Comparison of ENCODE assay signal across 2 cellular contexts in the genomic region with DNA sequence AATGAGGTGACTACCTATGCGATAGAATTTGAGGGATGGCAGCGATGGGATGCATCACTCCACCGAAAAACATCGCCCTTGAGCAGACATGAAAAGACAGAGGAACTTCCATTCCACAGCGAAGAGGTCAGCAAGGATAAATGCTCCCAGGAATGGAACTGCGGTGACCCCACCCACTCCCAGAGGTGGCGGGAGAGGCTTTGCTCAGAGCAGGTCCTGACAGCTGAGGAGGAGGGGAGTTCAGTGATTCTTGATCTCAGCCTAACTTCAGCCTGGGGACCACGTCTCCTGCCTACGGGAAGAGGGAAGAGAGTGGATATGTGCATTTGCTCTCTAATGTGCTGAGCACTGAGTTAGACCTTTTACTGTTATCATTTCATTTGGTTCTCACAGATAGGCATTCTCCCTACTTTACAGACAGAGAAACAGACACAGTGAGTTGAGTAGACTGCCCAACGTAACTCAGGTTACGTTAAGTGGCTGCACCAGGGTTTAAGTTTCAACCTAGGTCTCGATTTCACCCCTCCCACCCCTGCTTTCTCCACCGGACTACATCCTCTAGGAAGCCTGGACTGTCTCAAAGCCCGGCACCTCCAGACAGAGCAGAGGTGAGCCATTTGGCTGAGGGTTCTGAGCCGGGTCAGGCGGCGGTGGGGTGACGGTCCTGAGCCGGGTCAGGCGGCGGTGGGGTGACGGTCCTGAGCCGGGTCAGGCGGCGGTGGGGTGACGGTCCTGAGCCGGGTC.
TF ChIP-seq lines count a peak whose summit lies in the region.

No MANE protein-coding gene starts in this region.

TF ChIP-seq in GM23338, 12 proteins besides CTCF, POLR2A, EP300 and RAD21 (continued from another document):
- TF ChIP-seq, protein P1, sequence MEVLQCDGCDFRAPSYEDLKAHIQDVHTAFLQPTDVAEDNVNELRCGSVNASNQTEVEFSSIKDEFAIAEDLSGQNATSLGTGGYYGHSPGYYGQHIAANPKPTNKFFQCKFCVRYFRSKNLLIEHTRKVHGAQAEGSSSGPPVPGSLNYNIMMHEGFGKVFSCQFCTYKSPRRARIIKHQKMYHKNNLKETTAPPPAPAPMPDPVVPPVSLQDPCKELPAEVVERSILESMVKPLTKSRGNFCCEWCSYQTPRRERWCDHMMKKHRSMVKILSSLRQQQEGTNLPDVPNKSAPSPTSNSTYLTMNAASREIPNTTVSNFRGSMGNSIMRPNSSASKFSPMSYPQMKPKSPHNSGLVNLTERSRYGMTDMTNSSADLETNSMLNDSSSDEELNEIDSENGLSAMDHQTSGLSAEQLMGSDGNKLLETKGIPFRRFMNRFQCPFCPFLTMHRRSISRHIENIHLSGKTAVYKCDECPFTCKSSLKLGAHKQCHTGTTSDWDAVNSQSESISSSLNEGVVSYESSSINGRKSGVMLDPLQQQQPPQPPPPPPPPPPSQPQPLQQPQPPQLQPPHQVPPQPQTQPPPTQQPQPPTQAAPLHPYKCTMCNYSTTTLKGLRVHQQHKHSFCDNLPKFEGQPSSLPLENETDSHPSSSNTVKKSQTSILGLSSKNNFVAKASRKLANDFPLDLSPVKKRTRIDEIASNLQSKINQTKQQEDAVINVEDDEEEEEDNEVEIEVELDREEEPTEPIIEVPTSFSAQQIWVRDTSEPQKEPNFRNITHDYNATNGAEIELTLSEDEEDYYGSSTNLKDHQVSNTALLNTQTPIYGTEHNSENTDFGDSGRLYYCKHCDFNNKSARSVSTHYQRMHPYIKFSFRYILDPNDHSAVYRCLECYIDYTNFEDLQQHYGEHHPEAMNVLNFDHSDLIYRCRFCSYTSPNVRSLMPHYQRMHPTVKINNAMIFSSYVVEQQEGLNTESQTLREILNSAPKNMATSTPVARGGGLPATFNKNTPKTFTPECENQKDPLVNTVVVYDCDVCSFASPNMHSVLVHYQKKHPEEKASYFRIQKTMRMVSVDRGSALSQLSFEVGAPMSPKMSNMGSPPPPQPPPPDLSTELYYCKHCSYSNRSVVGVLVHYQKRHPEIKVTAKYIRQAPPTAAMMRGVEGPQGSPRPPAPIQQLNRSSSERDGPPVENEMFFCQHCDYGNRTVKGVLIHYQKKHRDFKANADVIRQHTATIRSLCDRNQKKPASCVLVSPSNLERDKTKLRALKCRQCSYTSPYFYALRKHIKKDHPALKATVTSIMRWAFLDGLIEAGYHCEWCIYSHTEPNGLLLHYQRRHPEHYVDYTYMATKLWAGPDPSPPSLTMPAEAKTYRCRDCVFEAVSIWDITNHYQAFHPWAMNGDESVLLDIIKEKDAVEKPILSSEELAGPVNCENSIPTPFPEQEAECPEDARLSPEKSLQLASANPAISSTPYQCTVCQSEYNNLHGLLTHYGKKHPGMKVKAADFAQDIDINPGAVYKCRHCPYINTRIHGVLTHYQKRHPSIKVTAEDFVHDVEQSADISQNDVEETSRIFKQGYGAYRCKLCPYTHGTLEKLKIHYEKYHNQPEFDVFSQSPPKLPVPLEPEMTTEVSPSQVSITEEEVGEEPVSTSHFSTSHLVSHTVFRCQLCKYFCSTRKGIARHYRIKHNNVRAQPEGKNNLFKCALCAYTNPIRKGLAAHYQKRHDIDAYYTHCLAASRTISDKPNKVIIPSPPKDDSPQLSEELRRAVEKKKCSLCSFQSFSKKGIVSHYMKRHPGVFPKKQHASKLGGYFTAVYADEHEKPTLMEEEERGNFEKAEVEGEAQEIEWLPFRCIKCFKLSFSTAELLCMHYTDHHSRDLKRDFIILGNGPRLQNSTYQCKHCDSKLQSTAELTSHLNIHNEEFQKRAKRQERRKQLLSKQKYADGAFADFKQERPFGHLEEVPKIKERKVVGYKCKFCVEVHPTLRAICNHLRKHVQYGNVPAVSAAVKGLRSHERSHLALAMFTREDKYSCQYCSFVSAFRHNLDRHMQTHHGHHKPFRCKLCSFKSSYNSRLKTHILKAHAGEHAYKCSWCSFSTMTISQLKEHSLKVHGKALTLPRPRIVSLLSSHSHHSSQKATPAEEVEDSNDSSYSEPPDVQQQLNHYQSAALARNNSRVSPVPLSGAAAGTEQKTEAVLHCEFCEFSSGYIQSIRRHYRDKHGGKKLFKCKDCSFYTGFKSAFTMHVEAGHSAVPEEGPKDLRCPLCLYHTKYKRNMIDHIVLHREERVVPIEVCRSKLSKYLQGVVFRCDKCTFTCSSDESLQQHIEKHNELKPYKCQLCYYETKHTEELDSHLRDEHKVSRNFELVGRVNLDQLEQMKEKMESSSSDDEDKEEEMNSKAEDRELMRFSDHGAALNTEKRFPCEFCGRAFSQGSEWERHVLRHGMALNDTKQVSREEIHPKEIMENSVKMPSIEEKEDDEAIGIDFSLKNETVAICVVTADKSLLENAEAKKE (CRISPR knock-in tag; IDR thresholded peaks at IDR 0.05) = no peak
- TF ChIP-seq CREB1 (CRISPR knock-in tag; IDR thresholded peaks at IDR 0.05; ENCODE audit: low read depth) (no peak), NANOG (IDR thresholded peaks at IDR 0.05; ENCODE audit: borderline replicate concordance) (no peak), ZNF114 (CRISPR knock-in tag; IDR thresholded peaks at IDR 0.05) (no peak), STAT1 (IDR thresholded peaks at IDR 0.05; ENCODE audit: unreplicated experiment) (no peak)

TF ChIP-seq in WTC11, 78 proteins besides CTCF, POLR2A, EP300 and RAD21 (continued from another document):
- TF ChIP-seq, protein P2, sequence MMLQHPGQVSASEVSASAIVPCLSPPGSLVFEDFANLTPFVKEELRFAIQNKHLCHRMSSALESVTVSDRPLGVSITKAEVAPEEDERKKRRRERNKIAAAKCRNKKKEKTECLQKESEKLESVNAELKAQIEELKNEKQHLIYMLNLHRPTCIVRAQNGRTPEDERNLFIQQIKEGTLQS (CRISPR knock-in tag; conservative IDR thresholded peaks at IDR 0.05) = no peak
- TF ChIP-seq, protein P3, sequence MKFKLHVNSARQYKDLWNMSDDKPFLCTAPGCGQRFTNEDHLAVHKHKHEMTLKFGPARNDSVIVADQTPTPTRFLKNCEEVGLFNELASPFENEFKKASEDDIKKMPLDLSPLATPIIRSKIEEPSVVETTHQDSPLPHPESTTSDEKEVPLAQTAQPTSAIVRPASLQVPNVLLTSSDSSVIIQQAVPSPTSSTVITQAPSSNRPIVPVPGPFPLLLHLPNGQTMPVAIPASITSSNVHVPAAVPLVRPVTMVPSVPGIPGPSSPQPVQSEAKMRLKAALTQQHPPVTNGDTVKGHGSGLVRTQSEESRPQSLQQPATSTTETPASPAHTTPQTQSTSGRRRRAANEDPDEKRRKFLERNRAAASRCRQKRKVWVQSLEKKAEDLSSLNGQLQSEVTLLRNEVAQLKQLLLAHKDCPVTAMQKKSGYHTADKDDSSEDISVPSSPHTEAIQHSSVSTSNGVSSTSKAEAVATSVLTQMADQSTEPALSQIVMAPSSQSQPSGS (CRISPR knock-in tag; IDR thresholded peaks at IDR 0.05; ENCODE audit: borderline replicate concordance, low read depth) = no peak
- TF ChIP-seq, protein P4, sequence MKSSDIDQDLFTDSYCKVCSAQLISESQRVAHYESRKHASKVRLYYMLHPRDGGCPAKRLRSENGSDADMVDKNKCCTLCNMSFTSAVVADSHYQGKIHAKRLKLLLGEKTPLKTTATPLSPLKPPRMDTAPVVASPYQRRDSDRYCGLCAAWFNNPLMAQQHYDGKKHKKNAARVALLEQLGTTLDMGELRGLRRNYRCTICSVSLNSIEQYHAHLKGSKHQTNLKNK (CRISPR knock-in tag; IDR thresholded peaks at IDR 0.05) = no peak
- TF ChIP-seq, protein P5, sequence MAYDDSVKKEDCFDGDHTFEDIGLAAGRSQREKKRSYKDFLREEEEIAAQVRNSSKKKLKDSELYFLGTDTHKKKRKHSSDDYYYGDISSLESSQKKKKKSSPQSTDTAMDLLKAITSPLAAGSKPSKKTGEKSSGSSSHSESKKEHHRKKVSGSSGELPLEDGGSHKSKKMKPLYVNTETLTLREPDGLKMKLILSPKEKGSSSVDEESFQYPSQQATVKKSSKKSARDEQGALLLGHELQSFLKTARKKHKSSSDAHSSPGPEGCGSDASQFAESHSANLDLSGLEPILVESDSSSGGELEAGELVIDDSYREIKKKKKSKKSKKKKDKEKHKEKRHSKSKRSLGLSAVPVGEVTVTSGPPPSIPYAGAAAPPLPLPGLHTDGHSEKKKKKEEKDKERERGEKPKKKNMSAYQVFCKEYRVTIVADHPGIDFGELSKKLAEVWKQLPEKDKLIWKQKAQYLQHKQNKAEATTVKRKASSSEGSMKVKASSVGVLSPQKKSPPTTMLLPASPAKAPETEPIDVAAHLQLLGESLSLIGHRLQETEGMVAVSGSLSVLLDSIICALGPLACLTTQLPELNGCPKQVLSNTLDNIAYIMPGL (CRISPR knock-in tag; IDR thresholded peaks at IDR 0.05) = no peak
- TF ChIP-seq, protein P6, sequence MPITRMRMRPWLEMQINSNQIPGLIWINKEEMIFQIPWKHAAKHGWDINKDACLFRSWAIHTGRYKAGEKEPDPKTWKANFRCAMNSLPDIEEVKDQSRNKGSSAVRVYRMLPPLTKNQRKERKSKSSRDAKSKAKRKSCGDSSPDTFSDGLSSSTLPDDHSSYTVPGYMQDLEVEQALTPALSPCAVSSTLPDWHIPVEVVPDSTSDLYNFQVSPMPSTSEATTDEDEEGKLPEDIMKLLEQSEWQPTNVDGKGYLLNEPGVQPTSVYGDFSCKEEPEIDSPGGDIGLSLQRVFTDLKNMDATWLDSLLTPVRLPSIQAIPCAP (CRISPR knock-in tag; IDR thresholded peaks at IDR 0.05) = no peak
- TF ChIP-seq, protein P7, sequence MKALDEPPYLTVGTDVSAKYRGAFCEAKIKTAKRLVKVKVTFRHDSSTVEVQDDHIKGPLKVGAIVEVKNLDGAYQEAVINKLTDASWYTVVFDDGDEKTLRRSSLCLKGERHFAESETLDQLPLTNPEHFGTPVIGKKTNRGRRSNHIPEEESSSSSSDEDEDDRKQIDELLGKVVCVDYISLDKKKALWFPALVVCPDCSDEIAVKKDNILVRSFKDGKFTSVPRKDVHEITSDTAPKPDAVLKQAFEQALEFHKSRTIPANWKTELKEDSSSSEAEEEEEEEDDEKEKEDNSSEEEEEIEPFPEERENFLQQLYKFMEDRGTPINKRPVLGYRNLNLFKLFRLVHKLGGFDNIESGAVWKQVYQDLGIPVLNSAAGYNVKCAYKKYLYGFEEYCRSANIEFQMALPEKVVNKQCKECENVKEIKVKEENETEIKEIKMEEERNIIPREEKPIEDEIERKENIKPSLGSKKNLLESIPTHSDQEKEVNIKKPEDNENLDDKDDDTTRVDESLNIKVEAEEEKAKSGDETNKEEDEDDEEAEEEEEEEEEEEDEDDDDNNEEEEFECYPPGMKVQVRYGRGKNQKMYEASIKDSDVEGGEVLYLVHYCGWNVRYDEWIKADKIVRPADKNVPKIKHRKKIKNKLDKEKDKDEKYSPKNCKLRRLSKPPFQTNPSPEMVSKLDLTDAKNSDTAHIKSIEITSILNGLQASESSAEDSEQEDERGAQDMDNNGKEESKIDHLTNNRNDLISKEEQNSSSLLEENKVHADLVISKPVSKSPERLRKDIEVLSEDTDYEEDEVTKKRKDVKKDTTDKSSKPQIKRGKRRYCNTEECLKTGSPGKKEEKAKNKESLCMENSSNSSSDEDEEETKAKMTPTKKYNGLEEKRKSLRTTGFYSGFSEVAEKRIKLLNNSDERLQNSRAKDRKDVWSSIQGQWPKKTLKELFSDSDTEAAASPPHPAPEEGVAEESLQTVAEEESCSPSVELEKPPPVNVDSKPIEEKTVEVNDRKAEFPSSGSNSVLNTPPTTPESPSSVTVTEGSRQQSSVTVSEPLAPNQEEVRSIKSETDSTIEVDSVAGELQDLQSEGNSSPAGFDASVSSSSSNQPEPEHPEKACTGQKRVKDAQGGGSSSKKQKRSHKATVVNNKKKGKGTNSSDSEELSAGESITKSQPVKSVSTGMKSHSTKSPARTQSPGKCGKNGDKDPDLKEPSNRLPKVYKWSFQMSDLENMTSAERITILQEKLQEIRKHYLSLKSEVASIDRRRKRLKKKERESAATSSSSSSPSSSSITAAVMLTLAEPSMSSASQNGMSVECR (CRISPR knock-in tag; IDR thresholded peaks at IDR 0.05; ENCODE audit: borderline replicate concordance) = no peak
- TF ChIP-seq GTF2I (CRISPR knock-in tag; conservative IDR thresholded peaks at IDR 0.05) (no peak), RELA (CRISPR knock-in tag; IDR thresholded peaks at IDR 0.05; ENCODE audit: borderline replicate concordance) (no peak), ZNF232 (CRISPR knock-in tag; IDR thresholded peaks at IDR 0.05) (no peak), JAZF1 (CRISPR knock-in tag; IDR thresholded peaks at IDR 0.05) (no peak), ESRRA (CRISPR knock-in tag; IDR thresholded peaks at IDR 0.05; ENCODE audit: borderline replicate concordance) (no peak)
- TF ChIP-seq, protein P8, sequence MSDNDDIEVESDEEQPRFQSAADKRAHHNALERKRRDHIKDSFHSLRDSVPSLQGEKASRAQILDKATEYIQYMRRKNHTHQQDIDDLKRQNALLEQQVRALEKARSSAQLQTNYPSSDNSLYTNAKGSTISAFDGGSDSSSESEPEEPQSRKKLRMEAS (CRISPR knock-in tag; IDR thresholded peaks at IDR 0.05) = no peak
- TF ChIP-seq, protein P9, sequence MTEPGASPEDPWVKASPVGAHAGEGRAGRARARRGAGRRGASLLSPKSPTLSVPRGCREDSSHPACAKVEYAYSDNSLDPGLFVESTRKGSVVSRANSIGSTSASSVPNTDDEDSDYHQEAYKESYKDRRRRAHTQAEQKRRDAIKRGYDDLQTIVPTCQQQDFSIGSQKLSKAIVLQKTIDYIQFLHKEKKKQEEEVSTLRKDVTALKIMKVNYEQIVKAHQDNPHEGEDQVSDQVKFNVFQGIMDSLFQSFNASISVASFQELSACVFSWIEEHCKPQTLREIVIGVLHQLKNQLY (CRISPR knock-in tag; IDR thresholded peaks at IDR 0.05) = no peak
